16 cellular contexts compared by ENCODE assay signal in genomic region chr5:54616031-54616430, GRCh38.
DNase-seq lines count a peak whose midpoint lies in the region; ATAC-seq and TF ChIP-seq lines count a peak whose summit lies in the region.
"Had no signal": no experiment of that assay in that cellular context is flagged by ENCODE, and none has a peak within 500 bp of the region (broad histone marks: within the 10 kb centered on the region; RNA-seq: fewer than 3 reads in every experiment).

No MANE protein-coding gene starts in this region.

- H3K14ac ChIP-seq in mesenchymal stem cell (ENCODE audit: low read length in 2 of 2) = no peak overlapping the region

- ATAC-seq in HG03469 (IDR thresholded peaks at IDR 0.05; ENCODE audit: unreplicated experiment) = no peak
- ATAC-seq: natural killer cell had no signal

- H3K4me3 Mint-ChIP-seq in activated T-helper 2 cell treated with anti-CD3 and anti-CD28 coated beads, Interferon-gamma antibody, Interleukin-2, Interleukin-4, amounts not matched to agents 10 μg/mL and 5 μg/mL and 100 μg/mL, durations not matched to agents 14 hours and 24 hours and 36 hours (ENCODE audit: low read depth) = no peak overlapping the region
- H3K4me3 Mint-ChIP-seq: activated CD4-positive, alpha-beta memory T cell treated with anti-CD3 and anti-CD28 coated beads for 36 hours; natural killer cell had no signal

- no peak overlapping the region for H2BK15ac ChIP-seq in mesenchymal stem cell (ENCODE audit: low read depth, poor library complexity, severe bottlenecking)

- H3K36me3 Mint-ChIP-seq in activated T-helper 2 cell treated with anti-CD3 and anti-CD28 coated beads, Interferon-gamma antibody, Interleukin-2, Interleukin-4, amounts not matched to agents 10 μg/mL and 5 μg/mL and 100 μg/mL, durations not matched to agents 14 hours and 24 hours and 36 hours (ENCODE audit: low read depth) = peaks cover 3% of the 10 kb centered on the region
- H3K36me3 Mint-ChIP-seq: activated CD4-positive, alpha-beta memory T cell treated with anti-CD3 and anti-CD28 coated beads for 36 hours; natural killer cell had no signal

- H3K4me1 ChIP-seq in esophagus squamous epithelium (peaks cover 3 to 47% (median 36%) of the 10 kb centered on the region in 3 donors), mesenchymal stem cell (ENCODE audit: control insufficient read depth, insufficient read depth, low read depth, low read length) (no peaks in the 10 kb centered on the region)

- no peak overlapping the region for H3K4me2 ChIP-seq in mesenchymal stem cell (ENCODE audit: low read length, poor library complexity, severe bottlenecking)

- H2BK5ac ChIP-seq in mesenchymal stem cell (ENCODE audit: low read depth, low read length, poor library complexity, severe bottlenecking) = no peak overlapping the region

- no peak overlapping the region for H3K18ac ChIP-seq in mesenchymal stem cell (ENCODE audit: low read depth in 1 of 2, low read length in 2 of 2)

- H3K36me3 ChIP-seq in esophagus squamous epithelium (no peaks in the 10 kb centered on the region), mesenchymal stem cell (ENCODE audit: control insufficient read depth in 1 of 2, insufficient read depth in 2 of 2, low read depth in 1 of 2, low read length in 2 of 2) (no peaks in the 10 kb centered on the region)
- H3K36me3 ChIP-seq: thoracic aorta had no signal

- H2AK5ac ChIP-seq in mesenchymal stem cell (ENCODE audit: low read length, severe bottlenecking) = no peak overlapping the region

- H3K4me1 Mint-ChIP-seq in activated T-helper 2 cell treated with anti-CD3 and anti-CD28 coated beads, Interferon-gamma antibody, Interleukin-2, Interleukin-4, amounts not matched to agents 10 μg/mL and 5 μg/mL and 100 μg/mL, durations not matched to agents 14 hours and 24 hours and 36 hours (ENCODE audit: low read depth) = peaks cover 32% of the 10 kb centered on the region

- H3K23ac ChIP-seq in mesenchymal stem cell (ENCODE audit: low read length in 2 of 2) = no peak overlapping the region

- peaks cover 13% of the 10 kb centered on the region for H3K9me3 Mint-ChIP-seq in activated T-helper 2 cell treated with anti-CD3 and anti-CD28 coated beads, Interferon-gamma antibody, Interleukin-2, Interleukin-4, amounts not matched to agents 10 μg/mL and 5 μg/mL and 100 μg/mL, durations not matched to agents 14 hours and 24 hours and 36 hours
- H3K9me3 Mint-ChIP-seq: activated CD4-positive, alpha-beta memory T cell treated with anti-CD3 and anti-CD28 coated beads for 36 hours; natural killer cell had no signal

- H3K9ac ChIP-seq in mesenchymal stem cell (ENCODE audit: low read length) = no peak overlapping the region

- TF ChIP-seq POLR2A in esophagus squamous epithelium (IDR thresholded peaks at IDR 0.05) = no peak

- no peak overlapping the region for H2BK120ac ChIP-seq in mesenchymal stem cell (ENCODE audit: low read depth, low read length)

- peaks cover 5% of the 10 kb centered on the region for H3K27me3 Mint-ChIP-seq in activated T-helper 2 cell treated with anti-CD3 and anti-CD28 coated beads, Interferon-gamma antibody, Interleukin-2, Interleukin-4, amounts not matched to agents 10 μg/mL and 5 μg/mL and 100 μg/mL, durations not matched to agents 14 hours and 24 hours and 36 hours (ENCODE audit: low read depth)
- H3K27me3 Mint-ChIP-seq: activated CD4-positive, alpha-beta memory T cell treated with anti-CD3 and anti-CD28 coated beads for 36 hours had no signal

- 12 to 21% methylated on average over 3 of the region's 3 CpGs for WGBS in esophagus squamous epithelium, 2 donors
- WGBS in mesenchymal stem cell = 35% methylated on average over 2 of the region's 3 CpGs

- H3K27ac Mint-ChIP-seq in activated T-helper 2 cell treated with anti-CD3 and anti-CD28 coated beads, Interferon-gamma antibody, Interleukin-2, Interleukin-4, amounts not matched to agents 10 μg/mL and 5 μg/mL and 100 μg/mL, durations not matched to agents 14 hours and 24 hours and 36 hours = no peak overlapping the region
- H3K27ac Mint-ChIP-seq: activated CD4-positive, alpha-beta memory T cell treated with anti-CD3 and anti-CD28 coated beads for 36 hours had no signal

- H3K4ac ChIP-seq in mesenchymal stem cell (ENCODE audit: low read depth in 1 of 2, low read length in 2 of 2) = no peak overlapping the region

- no peak overlapping the region for H4K91ac ChIP-seq in mesenchymal stem cell (ENCODE audit: low read length)

- H3K27me3 ChIP-seq in esophagus squamous epithelium (no peaks in the 10 kb centered on the region), mesenchymal stem cell (ENCODE audit: control insufficient read depth in 1 of 2, insufficient read depth in 1 of 2, low read length in 2 of 2) (peaks cover 0 to 5% of the 10 kb centered on the region in 2 experiments)

- no peak for TF ChIP-seq CTCF in esophagus squamous epithelium (IDR thresholded peaks at IDR 0.05)

- no peak overlapping the region for H2BK12ac ChIP-seq in mesenchymal stem cell (ENCODE audit: low read length in 2 of 2)

- no peaks in the 10 kb centered on the region for H3K79me1 ChIP-seq in mesenchymal stem cell (replicated peaks; ENCODE audit: low read length, poor library complexity, severe bottlenecking)

- H4K8ac ChIP-seq in mesenchymal stem cell (ENCODE audit: low read length) = no peak overlapping the region

- intact Hi-C loops in esophagus squamous epithelium (cut with DNase I) = no loop called here
- intact Hi-C loops in activated T-helper 2 cell treated with anti-CD3 and anti-CD28 coated beads, Interferon-gamma antibody, Interleukin-2, Interleukin-4, amounts not matched to agents 10 μg/mL and 5 μg/mL and 100 μg/mL, durations not matched to agents 14 hours and 24 hours and 36 hours (cut with micrococcal nuclease) = loop anchor here (10.0 kb wide), 1 partner anchor 91 kb away; no protein-coding TSS in a partner anchor

- DNase-seq in AG08396 (ENCODE audit: low spot score) (peak; percentile 56), NCI-H226 (peak; percentile 41), esophagus squamous epithelium (lab: John Stamatoyannopoulos, UW) (no peak), mesenchymal stem cell (peak; percentile 61), COLO668 (lab: John Stamatoyannopoulos, UW; ENCODE audit: unreplicated experiment) (no peak), NCI-H2081 treated with DMSO at 0.1 percent for 48 hours (lab: John Stamatoyannopoulos, UW) (no peak)
- no peak for DNase-seq in activated T-helper 2 cell treated with anti-CD3 and anti-CD28 coated beads, Interferon-gamma antibody, Interleukin-2, Interleukin-4, amounts not matched to agents 10 μg/mL and 5 μg/mL and 100 μg/mL, durations not matched to agents 14 hours and 24 hours and 36 hours (ENCODE audit: low spot score)
- DNase-seq: activated CD4-positive, alpha-beta memory T cell treated with anti-CD3 and anti-CD28 coated beads for 36 hours; anterior cingulate cortex; hippocampal formation; natural killer cell; NCI-H2081; SHP77 treated with DMSO at 0.1 percent for 48 hours; stimulated activated CD4-positive, alpha-beta T cell treated with anti-CD3 and anti-CD28 coated beads, Interleukin-4, amount 100 ng/mL, for 1 hour had no signal

- H3K4me3 ChIP-seq in esophagus squamous epithelium = no peak overlapping the region
- H3K4me3 ChIP-seq in mesenchymal stem cell (ENCODE audit: insufficient read depth in 1 of 2, low read depth in 1 of 2, low read length in 2 of 2) = no peak overlapping the region
- H3K4me3 ChIP-seq: thoracic aorta had no signal

- no peak overlapping the region for H2AFZ ChIP-seq in mesenchymal stem cell (ENCODE audit: low read depth, low read length)

- H3K9me3 ChIP-seq in esophagus squamous epithelium (no peaks in the 10 kb centered on the region), mesenchymal stem cell (ENCODE audit: control insufficient read depth, low read length) (no peaks in the 10 kb centered on the region)
- H3K9me3 ChIP-seq: thoracic aorta had no signal

- H3K27ac ChIP-seq in esophagus squamous epithelium = peak overlapping the region in 3 of 4 donors; percentile 11 to 45 (median 39)
- H3K27ac ChIP-seq in mesenchymal stem cell (ENCODE audit: low read length, poor library complexity, severe bottlenecking) = no peak overlapping the region

Comparison
In these comparisons a context has a peak if more than half of its experiments do, and no peak if none do; other contexts are left out.
1. DNase-seq: peak in AG08396 (single experiment), NCI-H226 (single experiment) and mesenchymal stem cell (single experiment); none in esophagus squamous epithelium (single experiment), activated T-helper 2 cell treated with anti-CD3 and anti-CD28 coated beads, Interferon-gamma antibody, Interleukin-2, Interleukin-4, amounts not matched to agents 10 μg/mL and 5 μg/mL and 100 μg/mL, durations not matched to agents 14 hours and 24 hours and 36 hours (single experiment), COLO668 (single experiment) and NCI-H2081 treated with DMSO at 0.1 percent for 48 hours (single experiment).